In the genomic region with DNA sequence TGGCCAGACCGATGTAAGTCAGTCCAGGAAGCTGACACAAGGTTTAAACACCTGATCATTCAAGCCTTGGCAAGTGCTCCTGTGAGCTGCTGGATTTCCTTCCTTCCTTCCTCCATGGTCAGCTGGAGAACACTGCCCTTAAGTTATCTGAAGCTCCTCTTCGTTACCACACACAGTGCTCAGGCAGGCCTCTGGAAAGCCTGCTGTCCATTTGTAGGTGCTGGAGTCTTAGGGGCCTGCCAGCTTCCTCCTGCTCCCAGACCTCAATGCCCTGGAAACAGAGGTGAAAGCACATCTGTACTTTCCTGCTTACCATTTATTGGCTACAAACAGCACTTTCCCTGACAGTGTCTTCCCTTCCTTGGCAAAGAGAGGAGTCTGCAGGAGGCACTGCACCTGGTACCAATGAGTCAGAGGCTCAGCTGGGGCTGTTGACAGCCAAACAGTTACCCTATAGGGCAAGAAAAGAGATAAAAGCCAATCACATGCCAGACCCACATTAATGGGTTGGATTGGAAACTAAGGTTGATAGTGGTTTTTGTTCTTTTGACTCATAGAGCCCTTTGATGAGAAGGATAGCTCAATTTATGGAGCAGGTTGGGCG, we compare ENCODE assay signal across 19 cellular contexts.
A peak's percentile ranks its signal among the peaks of the same experiment; 100 is the strongest.
DNase-seq lines count a peak whose midpoint lies in the region; ATAC-seq, FAIRE-seq and TF ChIP-seq lines count a peak whose summit lies in the region.
"Had no signal": no experiment of that assay in that cellular context is flagged by ENCODE, and none has a peak within 500 bp of the region (broad histone marks: within the 10 kb centered on the region; RNA-seq: fewer than 3 reads in every experiment).

No MANE protein-coding gene starts in this region.

- POLR2A ChIA-PET in HepG2 (lab: Yijun Ruan, JAX) (no interaction called here), T-cell (lab: Charles Lee) (no interaction called here)

- no peaks in the 10 kb centered on the region for H3K79me2 ChIP-seq in HepG2 (ENCODE audit: insufficient read depth, low read length)

- CTCF ChIA-PET in HepG2 (lab: Yijun Ruan, JAX; ENCODE audit: low intra/inter-chr PET ratio, low total read pairs) (no interaction called here), T-cell (lab: Charles Lee) (no interaction called here)

- H3K4me1 ChIP-seq in liver (ENCODE audit: control insufficient read depth in 4 of 4, insufficient read depth in 4 of 4, low read length in 3 of 4): no peaks in the 10 kb centered on the region
- no peaks in the 10 kb centered on the region for H3K4me1 ChIP-seq in HepG2 (ENCODE audit: insufficient read depth, low read length)

- FAIRE-seq in HepG2 (lab: Jason Lieb, UNC) (no peak), bronchial epithelial cell (lab: Jason Lieb, UNC) (peak; percentile 72)
- FAIRE-seq: GM12891, H54 had no signal

- TF ChIP-seq CTCF in liver (IDR thresholded peaks at IDR 0.05; ENCODE audit: low read depth, low read length, missing input control) (no peak), HepG2 (CRISPR knock-in tag; IDR thresholded peaks at IDR 0.05) (no peak), bronchial epithelial cell (IDR thresholded peaks at IDR 0.05; ENCODE audit: insufficient read depth, low read length, severe bottlenecking) (no peak)

- DNase-seq in HepG2 (ENCODE audit: low spot score) (no peak), bronchial epithelial cell (ENCODE audit: low read depth) (peak; percentile 4), iPS-NIHi7 (ENCODE audit: extremely low spot score) (peak; percentile 24), left cardiac atrium (no peak), T-cell (no peak)
- no peak for DNase-seq in stimulated activated naive CD4-positive, alpha-beta T cell (lab: John Stamatoyannopoulos, UW)
- DNase-seq: CD4-positive, alpha-beta memory T cell; DND-41; GF-D8; HFFc6; Kasumi-1; NCI-H187 treated with DMSO at 0.1 percent for 48 hours; NCI-H774; PC-3 had no signal

- no peak for ATAC-seq in HepG2
- ATAC-seq in left cardiac atrium: no peak
- ATAC-seq in HG03457 (IDR thresholded peaks at IDR 0.05; ENCODE audit: unreplicated experiment): no peak
- no peak for ATAC-seq in T-cell (replicated peaks in 1 of 4)
- ATAC-seq: PC-3 had no signal

- H4K20me1 ChIP-seq in HepG2 (ENCODE audit: insufficient read depth, low read length): no peaks in the 10 kb centered on the region

- H3K4me2 ChIP-seq in HepG2 (ENCODE audit: low read depth, low read length): no peak overlapping the region

- peaks cover 2 to 18% of the 10 kb centered on the region in 2 donors for H3K27me3 Mint-ChIP-seq in T-cell

- H3K36me3 ChIP-seq in liver (ENCODE audit: control insufficient read depth in 4 of 4, insufficient read depth in 3 of 4, low read depth in 1 of 4, low read length in 3 of 4): no peaks in the 10 kb centered on the region
- H3K36me3 ChIP-seq in HepG2 (replicated peaks in 1 of 2; ENCODE audit: control insufficient read depth in 1 of 2, insufficient read depth in 2 of 2, low read length in 2 of 2): no peaks in the 10 kb centered on the region
- no peaks in the 10 kb centered on the region for H3K36me3 ChIP-seq in bronchial epithelial cell (ENCODE audit: control insufficient read depth, insufficient read depth, low read length)

- H3K4me3 ChIP-seq in liver (ENCODE audit: low read depth in 1 of 3, low read length in 3 of 3) (no peak overlapping the region), HepG2 (replicated peaks in 1 of 3; ENCODE audit: insufficient read depth in 1 of 3, low read depth in 2 of 3, low read length in 3 of 3) (no peak overlapping the region), bronchial epithelial cell (ENCODE audit: low read depth, low read length) (no peak overlapping the region)

- H3K27ac Mint-ChIP-seq in T-cell: no peak overlapping the region
- H3K27ac Mint-ChIP-seq: CD4-positive, alpha-beta memory T cell; HFFc6 had no signal

- intact Hi-C loops in HepG2 (cut with micrococcal nuclease; ENCODE audit: unreplicated experiment) (no loop called here), left cardiac atrium (cut with DNase I) (no loop called here)

- TF ChIP-seq RAD21 in liver (IDR thresholded peaks at IDR 0.05): no peak
- TF ChIP-seq RAD21 in HepG2 (CRISPR knock-in tag; IDR thresholded peaks at IDR 0.05): no peak

- no TSS peak for BruUV-seq in HepG2 (replicated peaks; lab: Mats Ljungman, UMichigan)

- H3K27ac ChIP-seq in liver (ENCODE audit: low read depth in 1 of 2, low read length in 2 of 2) (no peak overlapping the region), HepG2 (ENCODE audit: extremely low read length, insufficient read depth, low read length) (no peak overlapping the region)

- TF ChIP-seq EP300 in HepG2 (IDR thresholded peaks at IDR 0.05; ENCODE audit: low read depth in 2 of 2, low read length in 2 of 2): no peak
- TF ChIP-seq EP300 in HepG2 (CRISPR knock-in tag; IDR thresholded peaks at IDR 0.05; ENCODE audit: borderline replicate concordance): no peak

- 63% methylated on average over 3 of the region's 3 CpGs for WGBS in liver
- WGBS in HepG2 (ENCODE audit: low lambda C conversion rate): 40% methylated on average over 3 of the region's 3 CpGs

- no peaks in the 10 kb centered on the region for H3K36me3 Mint-ChIP-seq in T-cell
- H3K36me3 Mint-ChIP-seq: CD4-positive, alpha-beta memory T cell; IgD-negative memory B cell had no signal

- H3K9me3 ChIP-seq in liver (ENCODE audit: control insufficient read depth in 4 of 4, low read length in 3 of 4) (no peaks in the 10 kb centered on the region), HepG2 (ENCODE audit: low read length) (no peaks in the 10 kb centered on the region)

- in situ Hi-C loops in HepG2 (cut with HindIII; ENCODE audit: extremely low pct_ligation_motif_present, low pct_unique_long_range_greater_than_20kb): no loop called here

- no peak overlapping the region for H2AFZ ChIP-seq in HepG2 (ENCODE audit: low read length)

- no peak overlapping the region for H3K4me3 Mint-ChIP-seq in T-cell
- H3K4me3 Mint-ChIP-seq: CD4-positive, alpha-beta memory T cell; HFFc6; IgD-negative memory B cell had no signal

- H3K9ac ChIP-seq in liver (ENCODE audit: low read depth in 1 of 2, low read length in 2 of 2) (no peak overlapping the region), HepG2 (ENCODE audit: insufficient read depth, low read depth, low read length) (no peak overlapping the region)

- H3K27me3 ChIP-seq in liver (ENCODE audit: control insufficient read depth in 4 of 4, insufficient read depth in 4 of 4, low read length in 3 of 4): no peaks in the 10 kb centered on the region
- no peaks in the 10 kb centered on the region for H3K27me3 ChIP-seq in HepG2 (ENCODE audit: control insufficient read depth in 1 of 2, insufficient read depth in 2 of 2, low read length in 2 of 2)
- H3K27me3 ChIP-seq in bronchial epithelial cell (ENCODE audit: control insufficient read depth, insufficient read depth, low read length): no peaks in the 10 kb centered on the region

- no peak for TF ChIP-seq POLR2A in HepG2 (IDR thresholded peaks at IDR 0.05; ENCODE audit: insufficient read depth in 1 of 2, low read depth in 2 of 2, low read length in 2 of 2)

- H3K9me3 Mint-ChIP-seq in T-cell: peaks cover 0 to 9% (median 0%) of the 10 kb centered on the region in 3 donors

- no peaks in the 10 kb centered on the region for H3K4me1 Mint-ChIP-seq in T-cell
- H3K4me1 Mint-ChIP-seq: CD4-positive, alpha-beta memory T cell; IgD-negative memory B cell had no signal

TF ChIP-seq in liver, 16 proteins besides CTCF, POLR2A, EP300 and RAD21 (continues in another document):
- TF ChIP-seq, protein P1, sequence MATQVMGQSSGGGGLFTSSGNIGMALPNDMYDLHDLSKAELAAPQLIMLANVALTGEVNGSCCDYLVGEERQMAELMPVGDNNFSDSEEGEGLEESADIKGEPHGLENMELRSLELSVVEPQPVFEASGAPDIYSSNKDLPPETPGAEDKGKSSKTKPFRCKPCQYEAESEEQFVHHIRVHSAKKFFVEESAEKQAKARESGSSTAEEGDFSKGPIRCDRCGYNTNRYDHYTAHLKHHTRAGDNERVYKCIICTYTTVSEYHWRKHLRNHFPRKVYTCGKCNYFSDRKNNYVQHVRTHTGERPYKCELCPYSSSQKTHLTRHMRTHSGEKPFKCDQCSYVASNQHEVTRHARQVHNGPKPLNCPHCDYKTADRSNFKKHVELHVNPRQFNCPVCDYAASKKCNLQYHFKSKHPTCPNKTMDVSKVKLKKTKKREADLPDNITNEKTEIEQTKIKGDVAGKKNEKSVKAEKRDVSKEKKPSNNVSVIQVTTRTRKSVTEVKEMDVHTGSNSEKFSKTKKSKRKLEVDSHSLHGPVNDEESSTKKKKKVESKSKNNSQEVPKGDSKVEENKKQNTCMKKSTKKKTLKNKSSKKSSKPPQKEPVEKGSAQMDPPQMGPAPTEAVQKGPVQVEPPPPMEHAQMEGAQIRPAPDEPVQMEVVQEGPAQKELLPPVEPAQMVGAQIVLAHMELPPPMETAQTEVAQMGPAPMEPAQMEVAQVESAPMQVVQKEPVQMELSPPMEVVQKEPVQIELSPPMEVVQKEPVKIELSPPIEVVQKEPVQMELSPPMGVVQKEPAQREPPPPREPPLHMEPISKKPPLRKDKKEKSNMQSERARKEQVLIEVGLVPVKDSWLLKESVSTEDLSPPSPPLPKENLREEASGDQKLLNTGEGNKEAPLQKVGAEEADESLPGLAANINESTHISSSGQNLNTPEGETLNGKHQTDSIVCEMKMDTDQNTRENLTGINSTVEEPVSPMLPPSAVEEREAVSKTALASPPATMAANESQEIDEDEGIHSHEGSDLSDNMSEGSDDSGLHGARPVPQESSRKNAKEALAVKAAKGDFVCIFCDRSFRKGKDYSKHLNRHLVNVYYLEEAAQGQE (IDR thresholded peaks at IDR 0.05): peak; percentile 32

TF ChIP-seq in HepG2, 621 proteins besides CTCF, POLR2A, EP300 and RAD21 (continues in another document):
- no peak for TF ChIP-seq NFYC (CRISPR knock-in tag; IDR thresholded peaks at IDR 0.05)
- no peak for TF ChIP-seq ZNF230 (CRISPR knock-in tag; IDR thresholded peaks at IDR 0.05)
- TF ChIP-seq ZFP82 (CRISPR knock-in tag; IDR thresholded peaks at IDR 0.05; ENCODE audit: borderline replicate concordance): no peak
- no peak for TF ChIP-seq SALL2 (CRISPR knock-in tag; IDR thresholded peaks at IDR 0.05)
- TF ChIP-seq HMGA1 (CRISPR knock-in tag; conservative IDR thresholded peaks at IDR 0.05): no peak
- TF ChIP-seq IRF2 (CRISPR knock-in tag; IDR thresholded peaks at IDR 0.05): no peak
- no peak for TF ChIP-seq ZNF430 (CRISPR knock-in tag; IDR thresholded peaks at IDR 0.05)
- no peak for TF ChIP-seq SOX13 (IDR thresholded peaks at IDR 0.05)
- no peak for TF ChIP-seq SOX13 (CRISPR knock-in tag; conservative IDR thresholded peaks at IDR 0.05 in 1 of 2, IDR thresholded peaks at IDR 0.05 in 1 of 2)

Comparison
In these comparisons a context has a peak if more than half of its experiments do, and no peak if none do; other contexts are left out.
1. DNase-seq: peak in bronchial epithelial cell (single experiment) and iPS-NIHi7 (single experiment); none in HepG2 (single experiment), left cardiac atrium (single experiment), stimulated activated naive CD4-positive, alpha-beta T cell (0 of 6) and T-cell (0 of 34).